ENCODE assay signal across 8 cellular contexts in the genomic region with DNA sequence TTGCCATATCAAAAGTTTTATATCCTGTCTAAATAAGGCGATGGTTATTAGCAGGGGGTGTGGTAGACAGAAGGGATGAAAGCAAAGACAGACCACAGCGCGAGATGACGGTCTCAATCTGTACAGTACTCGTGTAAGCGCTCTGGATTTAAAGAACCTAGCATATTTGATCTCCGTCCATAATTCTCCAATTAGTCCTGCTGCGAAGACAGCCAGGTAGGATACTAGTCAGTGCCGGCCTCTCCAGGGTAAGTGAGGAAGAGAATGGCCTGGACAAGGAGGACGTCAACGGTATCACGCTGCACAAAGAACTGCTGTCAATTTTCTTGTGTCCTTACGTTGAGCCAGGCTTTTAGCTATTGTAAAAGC. TPM values are rescaled to one million over a fixed set of nuclear protein-coding genes. Genes with fewer than 3 reads are reported as not detected.
DNase-seq lines count a peak whose midpoint lies in the region; ATAC-seq and TF ChIP-seq lines count a peak whose summit lies in the region.

No MANE protein-coding gene starts in this region.

- CTCF ChIA-PET in AG04449 (lab: Yijun Ruan, JAX), result no interaction called here

- no peak for TF ChIP-seq CTCF in AG04449 (IDR thresholded peaks at IDR 0.05; ENCODE audit: insufficient read depth, low read length, missing control alignments)
- TF ChIP-seq CTCF in spleen (IDR thresholded peaks at IDR 0.05 in 8 of 11, conservative IDR thresholded peaks at IDR 0.05 in 3 of 11), result no peak

- intact Hi-C loops in spleen (cut with DNase I; ENCODE audit: low total_unique reads), result loop anchor here (5.0 kb wide), 2 partner anchors 143 to 243 kb away; a partner anchor contains a TSS

- peak overlapping the region; percentile 98 for H3K4me3 ChIP-seq in AG04449 (ENCODE audit: low read depth, low read length)
- peak overlapping the region; percentile 85 for H3K4me3 ChIP-seq in GM08714 (ENCODE audit: low read length)
- H3K4me3 ChIP-seq in spleen, result peak overlapping the region; percentile 68 to 97 (median 82)

- TF ChIP-seq POLR2A in spleen (IDR thresholded peaks at IDR 0.05), result no peak

- H3K27ac ChIP-seq in spleen, result peak overlapping the region in 7 of 8 donors; percentile 90 to 97 (median 95)

- no peaks in the 10 kb centered on the region for H3K9me3 ChIP-seq in spleen

- H3K27me3 ChIP-seq in spleen (replicated peaks in 1 of 7), result no peaks in the 10 kb centered on the region

- no peak for DNase-seq in AG04449 (ENCODE audit: low read depth, low spot score)
- peak; percentile 38 for DNase-seq in SKM-1 (lab: John Stamatoyannopoulos, UW; ENCODE audit: unreplicated experiment)
- peak; percentile 17 for DNase-seq in foreskin melanocyte
- DNase-seq in spleen, result no peak
- DNase-seq in KBM-7, result no peak
- DNase-seq in NCI-H345 (lab: John Stamatoyannopoulos, UW), result no peak

- WGBS in spleen, 5 donors, result 1 to 3% (median 3%) methylated on average over 13 of the region's 13 CpGs

- H3K36me3 ChIP-seq in spleen, result peaks cover 0 to 16% (median 0%) of the 10 kb centered on the region in 6 donors

- POLR2A ChIA-PET in AG04449 (lab: Yijun Ruan, JAX), result no interaction called here

- peaks cover 11 to 34% (median 23%) of the 10 kb centered on the region in 6 donors for H3K4me1 ChIP-seq in spleen

- ATAC-seq in HG03095 (IDR thresholded peaks at IDR 0.05; ENCODE audit: unreplicated experiment), result peak; percentile 9

- in situ Hi-C loops in KBM-7 (cut with MboI; ENCODE audit: low pct_unique_long_range_greater_than_20kb, low sequenced_read_pairs), result no loop called here

RNA-seq across cellular contexts. Expression of a gene that starts 0.7 kb away (rescaled TPM):
- total RNA-seq in spleen, result 1 to 10 TPM; 1.9 to 5.7 (median 3.2) TPM
- 1 to 10 TPM; 2.0 to 2.8 (median 2.1) TPM for polyA plus RNA-seq in spleen

Comparison
In these comparisons a context has a peak if more than half of its experiments do, and no peak if none do; other contexts are left out.
1. DNase-seq: peak in SKM-1 (single experiment) and foreskin melanocyte (single experiment); none in AG04449 (single experiment), spleen (single experiment), KBM-7 (single experiment) and NCI-H345 (single experiment).
2. Peak in every context shown above with its lines, with median percentiles within 50 percentile points of each other: H3K4me3 ChIP-seq.